ENCODE assay signal across 24 cellular contexts in genomic region chr1:228048659-228049333, GRCh38. TPM values are rescaled to one million over a fixed set of nuclear protein-coding genes. Genes with fewer than 3 reads are reported as not detected.
"Had no signal": no experiment of that assay in that cellular context is flagged by ENCODE, and none has a peak within 500 bp of the region (broad histone marks: within the 10 kb centered on the region; RNA-seq: fewer than 3 reads in every experiment).

No MANE protein-coding gene starts in this region.

- H3K9me3 Mint-ChIP-seq: activated CD4-positive, alpha-beta memory T cell treated with anti-CD3 and anti-CD28 coated beads for 36 hours; activated T-helper 1 cell treated with anti-CD3 and anti-CD28 coated beads, Interleukin-12 subunit alpha, Interleukin-12 subunit beta, Interleukin-2, Interleukin-4 antibody, amounts not matched to agents 30 ng/mL and 10 ng/mL and 1 ng/mL, durations not matched to agents 14 hours and 24 hours and 36 hours; effector memory CD8-positive, alpha-beta T cell; stimulated activated naive CD8-positive, alpha-beta T cell treated with anti-CD3 and anti-CD28 coated beads, Interleukin-15, Interleukin-2, amounts not matched to agents 100 ng/mL and 50 ng/mL, for 24 hours had no signal

- DNase-seq: activated CD4-positive, alpha-beta memory T cell treated with anti-CD3 and anti-CD28 coated beads for 36 hours; activated CD4-positive, alpha-beta T cell treated with anti-CD3 and anti-CD28 coated beads for 48 hours; activated T-cell treated with anti-CD3 and anti-CD28 coated beads for 4 hours; brain microvascular endothelial cell; caudate nucleus; effector memory CD8-positive, alpha-beta T cell; foreskin melanocyte; glutamatergic neuron; hippocampal formation; nucleus accumbens; retina; stimulated activated CD4-positive, alpha-beta T cell treated with anti-CD3 and anti-CD28 coated beads, Interleukin-4, amount 100 ng/mL, for 24 hours; T-helper 17 cell had no signal

- H3K27ac ChIP-seq: ascending aorta, brain microvascular endothelial cell, tibial nerve had no signal

- H3K4me1 Mint-ChIP-seq: nephron, T-helper 17 cell had no signal

- H3K27me3 ChIP-seq: ascending aorta, brain microvascular endothelial cell had no signal

- H3K4me1 ChIP-seq: ascending aorta, tibial nerve had no signal

- H3K9me3 ChIP-seq: ascending aorta had no signal

- H3K36me3 Mint-ChIP-seq: activated CD4-positive, alpha-beta memory T cell treated with anti-CD3 and anti-CD28 coated beads for 36 hours; activated naive CD4-positive, alpha-beta T cell treated with anti-CD3 and anti-CD28 coated beads, Interleukin-2, amount 50 U/mL, for 72 hours had no signal

- H3K27ac Mint-ChIP-seq: activated CD4-positive, alpha-beta memory T cell treated with anti-CD3 and anti-CD28 coated beads for 36 hours; activated T-helper 1 cell treated with anti-CD3 and anti-CD28 coated beads, Interleukin-12 subunit alpha, Interleukin-12 subunit beta, Interleukin-2, Interleukin-4 antibody, amounts not matched to agents 30 ng/mL and 10 ng/mL and 1 ng/mL, durations not matched to agents 14 hours and 24 hours and 36 hours; effector memory CD8-positive, alpha-beta T cell; nephron; stimulated activated naive CD8-positive, alpha-beta T cell treated with anti-CD3 and anti-CD28 coated beads, Interleukin-15, Interleukin-2, amounts not matched to agents 100 ng/mL and 50 ng/mL, for 24 hours; T-helper 17 cell had no signal

- H3K4me3 ChIP-seq: ascending aorta, tibial nerve had no signal

- H3K36me3 ChIP-seq: ascending aorta, brain microvascular endothelial cell, tibial nerve had no signal

- H3K4me3 Mint-ChIP-seq: activated CD4-positive, alpha-beta memory T cell treated with anti-CD3 and anti-CD28 coated beads for 36 hours; activated T-helper 1 cell treated with anti-CD3 and anti-CD28 coated beads, Interleukin-12 subunit alpha, Interleukin-12 subunit beta, Interleukin-2, Interleukin-4 antibody, amounts not matched to agents 30 ng/mL and 10 ng/mL and 1 ng/mL, durations not matched to agents 14 hours and 24 hours and 36 hours; effector memory CD8-positive, alpha-beta T cell; nephron; stimulated activated naive CD8-positive, alpha-beta T cell treated with anti-CD3 and anti-CD28 coated beads, Interleukin-15, Interleukin-2, amounts not matched to agents 100 ng/mL and 50 ng/mL, for 24 hours; T-helper 17 cell had no signal

RNA-seq across cellular contexts. Expression of gene WNT3A, which starts 42.0 kb away (rescaled TPM):
- total RNA-seq: activated CD4-positive, alpha-beta memory T cell treated with anti-CD3 and anti-CD28 coated beads for 36 hours; activated T-helper 1 cell treated with anti-CD3 and anti-CD28 coated beads, Interleukin-12 subunit alpha, Interleukin-12 subunit beta, Interleukin-2, Interleukin-4 antibody, amounts not matched to agents 30 ng/mL and 10 ng/mL and 1 ng/mL, durations not matched to agents 14 hours and 24 hours and 36 hours; ascending aorta; dermis microvascular lymphatic vessel endothelial cell; endothelial cell of umbilical vein; liver; mononuclear cell; myocyte; T-helper 17 cell; tibial nerve had no signal
- polyA plus RNA-seq: endothelial cell of umbilical vein, liver had no signal
